Comparison of ENCODE assay signal across 14 cellular contexts in genomic region chr5:145101246-145101645, GRCh38.
DNase-seq lines count a peak whose midpoint lies in the region; ATAC-seq and TF ChIP-seq lines count a peak whose summit lies in the region.
"Had no signal": no experiment of that assay in that cellular context is flagged by ENCODE, and none has a peak within 500 bp of the region (broad histone marks: within the 10 kb centered on the region; RNA-seq: fewer than 3 reads in every experiment).

No MANE protein-coding gene starts in this region.

- no peaks in the 10 kb centered on the region for H3K36me3 ChIP-seq in heart left ventricle
- H3K36me3 ChIP-seq: MG63, Peyer's patch had no signal

- H3K36me3 Mint-ChIP-seq in WTC11 = no peaks in the 10 kb centered on the region

- peaks cover 6% of the 10 kb centered on the region for H3K4me1 Mint-ChIP-seq in WTC11

- intact Hi-C loops in right cardiac atrium (cut with DNase I) (no loop called here), heart left ventricle (cut with DNase I) (no loop called here)

- H3K27me3 Mint-ChIP-seq in WTC11 (ENCODE audit: low read depth) = no peaks in the 10 kb centered on the region

- no peak overlapping the region for H3K27ac ChIP-seq in right cardiac atrium (ENCODE audit: low read length)
- H3K27ac ChIP-seq in heart left ventricle = no peak overlapping the region
- H3K27ac ChIP-seq: Peyer's patch had no signal

- no peak overlapping the region for H3K4me3 Mint-ChIP-seq in WTC11

- POLR2A ChIA-PET in WTC11 (lab: Charles Lee) = no interaction called here

- whole genome bisulfite sequencing in right cardiac atrium = 87% methylated on average over 3 of the region's 3 CpGs
- WGBS in heart left ventricle, 4 donors = 86 to 95% (median 89%) methylated on average over 3 of the region's 3 CpGs

- no peaks in the 10 kb centered on the region for H3K4me1 ChIP-seq in right cardiac atrium (ENCODE audit: control insufficient read depth, insufficient read depth, low read length)
- H3K4me1 ChIP-seq in heart left ventricle = no peaks in the 10 kb centered on the region
- H3K4me1 ChIP-seq: Peyer's patch had no signal

- DNase-seq in EH (ENCODE audit: low read depth) (peak; percentile 7), WTC11 (ENCODE audit: low spot score) (no peak), kidney glomerular epithelial cell (lab: John Stamatoyannopoulos, UW) (peak; percentile 7), nucleus accumbens (lab: John Stamatoyannopoulos, UW) (no peak), right cardiac atrium (no peak), heart left ventricle (no peak)
- DNase-seq: activated CD4-positive, CD25-positive, alpha-beta regulatory T cell; activated gamma-delta T cell treated with Interleukin-2 at 50 U/mL for 16 hours; DMS79; MG63; occipital lobe; Peyer's patch had no signal

- H3K4me3 ChIP-seq in right cardiac atrium (ENCODE audit: low read length) (no peak overlapping the region), heart left ventricle (no peak overlapping the region)
- H3K4me3 ChIP-seq: MG63, Peyer's patch had no signal

- H3K9me3 Mint-ChIP-seq in WTC11 = peaks cover 3% of the 10 kb centered on the region

- peak; percentile 58; the same call in 1 of the 2 replicates for TF ChIP-seq CTCF in WTC11 (IDR thresholded peaks at IDR 0.05)
- no peak for TF ChIP-seq CTCF in heart left ventricle (IDR thresholded peaks at IDR 0.05)

- CTCF ChIA-PET in WTC11 (lab: Charles Lee) = interaction anchor here (1.2 kb wide), 1 partner anchor 20 kb away, joined by 3 read pairs; no protein-coding TSS in a partner anchor

- no peaks in the 10 kb centered on the region for H3K27me3 ChIP-seq in right cardiac atrium (ENCODE audit: control insufficient read depth, insufficient read depth)
- no peaks in the 10 kb centered on the region for H3K27me3 ChIP-seq in heart left ventricle
- H3K27me3 ChIP-seq: MG63, Peyer's patch had no signal

- no peak for TF ChIP-seq POLR2A in heart left ventricle (IDR thresholded peaks at IDR 0.05)

- H3K9me3 ChIP-seq in right cardiac atrium (ENCODE audit: control insufficient read depth, low read length) (no peaks in the 10 kb centered on the region), heart left ventricle (peaks cover 0 to 6% (median 0%) of the 10 kb centered on the region in 12 donors)
- H3K9me3 ChIP-seq: MG63, Peyer's patch had no signal

- ATAC-seq in HG02885 (IDR thresholded peaks at IDR 0.05; ENCODE audit: poor library complexity, unreplicated experiment) (peak; percentile 51), WTC11 (peak; percentile 72), GM21717 (IDR thresholded peaks at IDR 0.05; ENCODE audit: unreplicated experiment) (no peak), right cardiac atrium (no peak), heart left ventricle (no peak)

- H3K27ac Mint-ChIP-seq in WTC11 = no peak overlapping the region

TF ChIP-seq in WTC11, 78 proteins besides CTCF, POLR2A, EP300 and RAD21:
- TF ChIP-seq NFE2L1 (CRISPR knock-in tag; IDR thresholded peaks at IDR 0.05) (no peak), ZNF416 (CRISPR knock-in tag; IDR thresholded peaks at IDR 0.05) (no peak), JUN (CRISPR knock-in tag; IDR thresholded peaks at IDR 0.05) (no peak), MXD4 (CRISPR knock-in tag; IDR thresholded peaks at IDR 0.05; ENCODE audit: borderline replicate concordance) (no peak), ERG (CRISPR knock-in tag; IDR thresholded peaks at IDR 0.05) (no peak), KAT7 (CRISPR knock-in tag; IDR thresholded peaks at IDR 0.05; ENCODE audit: borderline replicate concordance) (no peak), EMX1 (CRISPR knock-in tag; IDR thresholded peaks at IDR 0.05) (no peak), STAT6 (CRISPR knock-in tag; conservative IDR thresholded peaks at IDR 0.05; ENCODE audit: low read depth) (no peak), SP1 (CRISPR knock-in tag; conservative IDR thresholded peaks at IDR 0.05) (no peak), ZMAT4 (CRISPR knock-in tag; IDR thresholded peaks at IDR 0.05) (no peak), GTF2I (CRISPR knock-in tag; conservative IDR thresholded peaks at IDR 0.05) (no peak), AR (CRISPR knock-in tag; IDR thresholded peaks at IDR 0.05) (no peak)
TF ChIP-seq in WTC11: peak in this region for 0.

Comparison
In these comparisons a context has a peak if more than half of its experiments do, and no peak if none do; other contexts are left out.
1. DNase-seq: peak in EH (single experiment) and kidney glomerular epithelial cell (single experiment); none in WTC11 (single experiment), nucleus accumbens (0 of 56), right cardiac atrium (0 of 3) and heart left ventricle (0 of 5).
2. ATAC-seq: peak in HG02885 (single experiment) and WTC11 (single experiment); none in GM21717 (single experiment), right cardiac atrium (0 of 2) and heart left ventricle (0 of 4).